In genomic region chr12:92007787-92008186, GRCh38 we compare ENCODE assay signal across 23 cellular contexts.
DNase-seq lines count a peak whose midpoint lies in the region; ATAC-seq and TF ChIP-seq lines count a peak whose summit lies in the region.
"Had no signal": no experiment of that assay in that cellular context is flagged by ENCODE, and none has a peak within 500 bp of the region (broad histone marks: within the 10 kb centered on the region; RNA-seq: fewer than 3 reads in every experiment).

No MANE protein-coding gene starts in this region.

- no peak for DNase-seq in activated naive CD4-positive, alpha-beta T cell treated with anti-CD3 and anti-CD28 coated beads for 36 hours
- DNase-seq in NB4 (ENCODE audit: low read depth) (peak; percentile 24), T-helper 17 cell (no peak), neuronal stem cell (ENCODE audit: low spot score) (no peak), left colon (no peak), GM10266 (ENCODE audit: extremely low spot score) (no peak)
- DNase-seq: activated CD4-positive, alpha-beta T cell treated with anti-CD3 and anti-CD28 coated beads, Interleukin-2, amount 10 ng/mL, durations not matched to agents 24 days and 14 days; activated effector memory CD4-positive, alpha-beta T cell treated with anti-CD3 and anti-CD28 coated beads, Interleukin-2, amount 50 U/mL, for 16 hours; activated T-cell treated with anti-CD3 and anti-CD28 coated beads, Interleukin-2, amount 50 U/mL, for 1 hour; adrenal gland; body of pancreas; DMS79; GF-D8; left ventricle myocardium superior; NCI-H1048; NCI-H1930; stimulated activated naive CD4-positive, alpha-beta T cell treated with Interleukin-2 at 50 U/mL for 16 hours; testis; uterus had no signal

- H3K4me3 Mint-ChIP-seq in activated naive CD4-positive, alpha-beta T cell treated with anti-CD3 and anti-CD28 coated beads, Interleukin-2, amount 50 U/mL, for 24 hours, result no peak overlapping the region
- H3K4me3 Mint-ChIP-seq in activated naive CD4-positive, alpha-beta T cell treated with anti-CD3 and anti-CD28 coated beads for 36 hours, result no peak overlapping the region
- no peak overlapping the region for H3K4me3 Mint-ChIP-seq in T-helper 17 cell
- H3K4me3 Mint-ChIP-seq: activated CD4-positive, alpha-beta T cell treated with anti-CD3 and anti-CD28 coated beads, Interleukin-2, amount 10 ng/mL, durations not matched to agents 24 days and 14 days; B cell had no signal

- H3K9me3 Mint-ChIP-seq in activated naive CD4-positive, alpha-beta T cell treated with anti-CD3 and anti-CD28 coated beads, Interleukin-2, amount 50 U/mL, for 24 hours, result peaks cover 24% of the 10 kb centered on the region
- peaks cover 3% of the 10 kb centered on the region for H3K9me3 Mint-ChIP-seq in activated naive CD4-positive, alpha-beta T cell treated with anti-CD3 and anti-CD28 coated beads for 36 hours

- intact Hi-C loops in activated naive CD4-positive, alpha-beta T cell treated with anti-CD3 and anti-CD28 coated beads for 36 hours (cut with micrococcal nuclease), result no loop called here
- intact Hi-C loops in left colon (cut with DNase I, micrococcal nuclease), result no loop called here

- no peak overlapping the region for H3K4ac ChIP-seq in neuronal stem cell (ENCODE audit: low read length)

- peaks cover 19% of the 10 kb centered on the region for H3K36me3 Mint-ChIP-seq in activated naive CD4-positive, alpha-beta T cell treated with anti-CD3 and anti-CD28 coated beads, Interleukin-2, amount 50 U/mL, for 24 hours
- peaks cover 14% of the 10 kb centered on the region for H3K36me3 Mint-ChIP-seq in activated naive CD4-positive, alpha-beta T cell treated with anti-CD3 and anti-CD28 coated beads for 36 hours (ENCODE audit: low read depth)
- no peaks in the 10 kb centered on the region for H3K36me3 Mint-ChIP-seq in T-helper 17 cell (ENCODE audit: low read depth)

- H3K27ac Mint-ChIP-seq in activated naive CD4-positive, alpha-beta T cell treated with anti-CD3 and anti-CD28 coated beads, Interleukin-2, amount 50 U/mL, for 24 hours, result peak overlapping the region; percentile 86
- H3K27ac Mint-ChIP-seq in activated naive CD4-positive, alpha-beta T cell treated with anti-CD3 and anti-CD28 coated beads for 36 hours, result no peak overlapping the region
- peak overlapping the region; percentile 19 for H3K27ac Mint-ChIP-seq in T-helper 17 cell
- H3K27ac Mint-ChIP-seq: activated CD4-positive, alpha-beta T cell treated with anti-CD3 and anti-CD28 coated beads, Interleukin-2, amount 10 ng/mL, durations not matched to agents 24 days and 14 days; B cell had no signal

- no CpG with 5 or more reads among the region's 9 CpGs for WGBS in neuronal stem cell (ENCODE audit: extremely low coverage in 2 of 2, insufficient read length in 2 of 2, insufficient replicate concordance in 1 of 2), 2 donors

- H3K9me3 ChIP-seq in T-helper 17 cell (ENCODE audit: control insufficient read depth, low read length, poor library complexity, severe bottlenecking), result no peaks in the 10 kb centered on the region
- no peaks in the 10 kb centered on the region for H3K9me3 ChIP-seq in neuronal stem cell (replicated peaks in 1 of 2; ENCODE audit: control insufficient read depth in 2 of 2, insufficient read depth in 1 of 2, low read depth in 1 of 2, low read length in 2 of 2)
- H3K9me3 ChIP-seq: adrenal gland, body of pancreas, testis, uterus had no signal

- no peak for TF ChIP-seq CTCF in NB4 (IDR thresholded peaks at IDR 0.05; ENCODE audit: low read depth, low read length)
- no peak for TF ChIP-seq CTCF in GM10266 (IDR thresholded peaks at IDR 0.05; ENCODE audit: control insufficient read depth, insufficient read depth, low read depth, missing control alignments)

- H3K4me2 ChIP-seq in neuronal stem cell (ENCODE audit: insufficient read depth, low read length, poor library complexity, severe bottlenecking), result no peak overlapping the region

- H2BK120ac ChIP-seq in neuronal stem cell (ENCODE audit: low read depth, low read length), result no peak overlapping the region

- H2AFZ ChIP-seq in neuronal stem cell (ENCODE audit: low read length), result no peak overlapping the region

- no peaks in the 10 kb centered on the region for H3K36me3 ChIP-seq in neuronal stem cell (replicated peaks in 1 of 2; ENCODE audit: control insufficient read depth in 2 of 2, insufficient read depth in 2 of 2, low read length in 2 of 2)
- H3K36me3 ChIP-seq: adrenal gland, uterus had no signal

- no peak overlapping the region for H2BK5ac ChIP-seq in neuronal stem cell (ENCODE audit: low read length)

- H3K9ac ChIP-seq in neuronal stem cell (ENCODE audit: low read depth, low read length, poor library complexity), result no peak overlapping the region

- TF ChIP-seq POLR2A in NB4 (IDR thresholded peaks at IDR 0.05; ENCODE audit: extremely low read depth, insufficient read length), result no peak

- no peak overlapping the region for H2BK15ac ChIP-seq in neuronal stem cell (ENCODE audit: low read length)

- H3K4me1 Mint-ChIP-seq in activated naive CD4-positive, alpha-beta T cell treated with anti-CD3 and anti-CD28 coated beads, Interleukin-2, amount 50 U/mL, for 24 hours, result peaks cover 81% of the 10 kb centered on the region
- peaks cover 71% of the 10 kb centered on the region for H3K4me1 Mint-ChIP-seq in activated naive CD4-positive, alpha-beta T cell treated with anti-CD3 and anti-CD28 coated beads for 36 hours (ENCODE audit: low read depth)
- H3K4me1 Mint-ChIP-seq in T-helper 17 cell, result peaks cover 19% of the 10 kb centered on the region

- H3K27me3 Mint-ChIP-seq in activated naive CD4-positive, alpha-beta T cell treated with anti-CD3 and anti-CD28 coated beads, Interleukin-2, amount 50 U/mL, for 24 hours, result no peaks in the 10 kb centered on the region
- no peaks in the 10 kb centered on the region for H3K27me3 Mint-ChIP-seq in activated naive CD4-positive, alpha-beta T cell treated with anti-CD3 and anti-CD28 coated beads for 36 hours (ENCODE audit: low read depth)
- H3K27me3 Mint-ChIP-seq in T-helper 17 cell, result no peaks in the 10 kb centered on the region
- H3K27me3 Mint-ChIP-seq: activated CD4-positive, alpha-beta T cell treated with anti-CD3 and anti-CD28 coated beads, Interleukin-2, amount 10 ng/mL, durations not matched to agents 24 days and 14 days; B cell had no signal

- H3K27me3 ChIP-seq in neuronal stem cell (ENCODE audit: control insufficient read depth in 3 of 3, insufficient read depth in 3 of 3, low read depth in 1 of 3, low read length in 3 of 3), result no peaks in the 10 kb centered on the region
- H3K27me3 ChIP-seq: adrenal gland, body of pancreas, testis, uterus had no signal

- ATAC-seq in T-helper 17 cell (no peak), left colon (no peak), HG02870 (IDR thresholded peaks at IDR 0.05; ENCODE audit: unreplicated experiment) (no peak)
- ATAC-seq: body of pancreas, left ventricle myocardium superior had no signal

- peak overlapping the region; percentile 41 for H3K14ac ChIP-seq in neuronal stem cell (ENCODE audit: low read length)

- no peak overlapping the region for H4K91ac ChIP-seq in neuronal stem cell (ENCODE audit: low read depth, low read length, poor library complexity)

- no peak overlapping the region for H3K18ac ChIP-seq in neuronal stem cell (ENCODE audit: low read length)

- H3K4me3 ChIP-seq in NB4 (ENCODE audit: low read depth, low read length) (no peak overlapping the region), neuronal stem cell (ENCODE audit: low read length in 2 of 2) (no peak overlapping the region)
- H3K4me3 ChIP-seq: adrenal gland, body of pancreas, testis, uterus had no signal

- no peak overlapping the region for H3K23ac ChIP-seq in neuronal stem cell (ENCODE audit: low read depth, low read length, poor library complexity)

- no peak overlapping the region for H4K8ac ChIP-seq in neuronal stem cell (ENCODE audit: low read depth, low read length)

- H2AK5ac ChIP-seq in neuronal stem cell (ENCODE audit: low read depth, low read length), result no peak overlapping the region

- no peaks in the 10 kb centered on the region for H3K79me1 ChIP-seq in neuronal stem cell (ENCODE audit: low read depth, low read length)

- CTCF ChIA-PET in activated naive CD4-positive, alpha-beta T cell treated with anti-CD3 and anti-CD28 coated beads for 36 hours (lab: Charles Lee), result interaction anchor here (1.3 kb wide), 1 partner anchor 642 kb away, joined by 3 read pairs; no protein-coding TSS in a partner anchor

- H3K27ac ChIP-seq in neuronal stem cell (replicated peaks; ENCODE audit: low read length), result no peak overlapping the region
- H3K27ac ChIP-seq: adrenal gland, body of pancreas, testis, VCaP had no signal

- no peak overlapping the region for H2BK12ac ChIP-seq in neuronal stem cell (ENCODE audit: low read length)

- H3K4me1 ChIP-seq in neuronal stem cell (ENCODE audit: control insufficient read depth in 2 of 2, insufficient read depth in 1 of 2, low read depth in 1 of 2, low read length in 2 of 2), result peaks cover 0 to 2% of the 10 kb centered on the region in 2 donors
